1 cellular context compared by ENCODE assay signal in genomic region chr10:93678386-93678785, GRCh38.
TF ChIP-seq lines count a peak whose summit lies in the region.

No MANE protein-coding gene starts in this region.

TF ChIP-seq in HepG2, 621 proteins besides CTCF, POLR2A, EP300 and RAD21 (continued from another document):
- TF ChIP-seq ZNF512B (CRISPR knock-in tag; IDR thresholded peaks at IDR 0.05; ENCODE audit: borderline replicate concordance): no peak
- TF ChIP-seq SP140L (CRISPR knock-in tag; IDR thresholded peaks at IDR 0.05; ENCODE audit: borderline replicate concordance): no peak
- TF ChIP-seq ZBTB20 (CRISPR knock-in tag; IDR thresholded peaks at IDR 0.05; ENCODE audit: borderline replicate concordance, low read depth): no peak
- TF ChIP-seq ZNF468 (CRISPR knock-in tag; IDR thresholded peaks at IDR 0.05): no peak
- TF ChIP-seq HMG20B (CRISPR knock-in tag; conservative IDR thresholded peaks at IDR 0.05): no peak
- TF ChIP-seq ZNF484 (CRISPR knock-in tag; IDR thresholded peaks at IDR 0.05; ENCODE audit: borderline replicate concordance, low read depth): no peak
- TF ChIP-seq ZNF607 (CRISPR knock-in tag; IDR thresholded peaks at IDR 0.05; ENCODE audit: borderline replicate concordance): no peak
- TF ChIP-seq ZNF563 (CRISPR knock-in tag; IDR thresholded peaks at IDR 0.05): no peak
- TF ChIP-seq, protein P1, sequence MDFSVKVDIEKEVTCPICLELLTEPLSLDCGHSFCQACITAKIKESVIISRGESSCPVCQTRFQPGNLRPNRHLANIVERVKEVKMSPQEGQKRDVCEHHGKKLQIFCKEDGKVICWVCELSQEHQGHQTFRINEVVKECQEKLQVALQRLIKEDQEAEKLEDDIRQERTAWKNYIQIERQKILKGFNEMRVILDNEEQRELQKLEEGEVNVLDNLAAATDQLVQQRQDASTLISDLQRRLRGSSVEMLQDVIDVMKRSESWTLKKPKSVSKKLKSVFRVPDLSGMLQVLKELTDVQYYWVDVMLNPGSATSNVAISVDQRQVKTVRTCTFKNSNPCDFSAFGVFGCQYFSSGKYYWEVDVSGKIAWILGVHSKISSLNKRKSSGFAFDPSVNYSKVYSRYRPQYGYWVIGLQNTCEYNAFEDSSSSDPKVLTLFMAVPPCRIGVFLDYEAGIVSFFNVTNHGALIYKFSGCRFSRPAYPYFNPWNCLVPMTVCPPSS (IDR thresholded peaks at IDR 0.05): no peak
- no peak for TF ChIP-seq ZNF280D (CRISPR knock-in tag; IDR thresholded peaks at IDR 0.05)
- no peak for TF ChIP-seq HOXD1 (CRISPR knock-in tag; IDR thresholded peaks at IDR 0.05)
- no peak for TF ChIP-seq ZNF703 (CRISPR knock-in tag; IDR thresholded peaks at IDR 0.05; ENCODE audit: borderline replicate concordance)
- TF ChIP-seq BCL6 (CRISPR knock-in tag; IDR thresholded peaks at IDR 0.05): no peak
- TF ChIP-seq NFRKB (IDR thresholded peaks at IDR 0.05): no peak
- no peak for TF ChIP-seq RFX1 (IDR thresholded peaks at IDR 0.05)
